1 cellular context compared by ENCODE assay signal in the genomic region with DNA sequence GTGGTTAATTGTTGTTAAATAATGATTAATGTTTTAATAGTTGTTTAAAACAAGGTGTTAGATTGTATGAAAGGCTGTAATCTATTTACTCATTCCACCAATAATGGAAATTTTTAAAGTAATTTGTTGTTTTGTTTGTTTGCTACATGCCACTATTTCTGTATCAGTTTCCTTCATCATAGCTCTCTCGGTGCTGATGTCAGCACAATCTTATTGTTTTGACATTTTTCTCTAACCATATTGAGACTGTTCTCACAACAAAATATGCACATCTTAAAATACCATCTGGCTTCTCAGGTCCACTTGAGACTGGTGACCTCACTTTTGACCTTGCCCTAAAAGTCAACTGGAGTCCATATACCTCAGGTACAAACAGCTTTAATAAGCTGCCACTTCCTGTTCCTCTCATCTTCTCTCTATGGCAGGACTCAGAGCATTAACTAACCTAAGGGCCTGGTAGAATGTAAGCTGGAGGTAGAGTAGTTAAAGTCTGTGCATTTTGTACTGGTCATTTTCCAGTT.
TF ChIP-seq lines count a peak whose summit lies in the region.

No MANE protein-coding gene starts in this region.

TF ChIP-seq in IMR-90, 13 proteins besides CTCF, POLR2A, EP300 and RAD21:
- TF ChIP-seq MAFK (IDR thresholded peaks at IDR 0.05; ENCODE audit: low read depth, low read length) (peak; percentile 91), MAZ (IDR thresholded peaks at IDR 0.05; ENCODE audit: borderline replicate concordance, low read depth, low read length) (no peak)
